Comparison of ENCODE assay signal across 20 cellular contexts in genomic region chr11:125954123-125954944, GRCh38. TPM values are rescaled to one million over a fixed set of nuclear protein-coding genes. Genes with fewer than 3 reads are reported as not detected.
DNase-seq lines count a peak whose midpoint lies in the region; ATAC-seq and TF ChIP-seq lines count a peak whose summit lies in the region.
"Had no signal": no experiment of that assay in that cellular context is flagged by ENCODE, and none has a peak within 500 bp of the region (broad histone marks: within the 10 kb centered on the region; RNA-seq: fewer than 3 reads in every experiment).

No MANE protein-coding gene starts in this region.

- no peak for TF ChIP-seq POLR2A in breast epithelium (IDR thresholded peaks at IDR 0.05)

- no peaks in the 10 kb centered on the region for H4K20me1 ChIP-seq in osteoblast (ENCODE audit: insufficient read depth, low read length)
- H4K20me1 ChIP-seq: BLaER1 had no signal

- H3K9me3 Mint-ChIP-seq in MCF 10A (ENCODE audit: unreplicated experiment) = no peaks in the 10 kb centered on the region
- H3K9me3 Mint-ChIP-seq in endodermal cell = no peaks in the 10 kb centered on the region
- H3K9me3 Mint-ChIP-seq: CD4-positive, alpha-beta memory T cell; GM23338; HFFc6 had no signal

- H3K9me3 ChIP-seq in breast epithelium (no peaks in the 10 kb centered on the region), endodermal cell (ENCODE audit: control insufficient read depth, low read length) (no peaks in the 10 kb centered on the region), osteoblast (ENCODE audit: low read depth, low read length) (no peaks in the 10 kb centered on the region)
- H3K9me3 ChIP-seq: BLaER1 had no signal

- POLR2A ChIA-PET in MCF 10A (lab: Yijun Ruan, JAX) = interaction anchor here (1.1 to 1.3 kb wide), 3 partner anchors 9 to 22 kb away, joined by 3 to 6 read pairs (median 3); no protein-coding TSS in a partner anchor

- H3K36me3 Mint-ChIP-seq in MCF 10A (ENCODE audit: insufficient read depth, unreplicated experiment) (no peaks in the 10 kb centered on the region), endodermal cell (ENCODE audit: low read depth) (no peaks in the 10 kb centered on the region)
- H3K36me3 Mint-ChIP-seq: CD14-positive monocyte; CD4-positive, alpha-beta memory T cell had no signal

- 93 to 94% methylated on average over 14 to 20 of the region's 21 CpGs for WGBS in endodermal cell (ENCODE audit: insufficient coverage in 1 of 2, insufficient read length in 1 of 2), 2 experiments

- CTCF ChIA-PET in MCF 10A (lab: Yijun Ruan, JAX) = interaction anchor here (1.0 to 2.4 kb wide), 4 partner anchors 13 to 239 kb away, joined by 4 to 12 read pairs (median 5); no protein-coding TSS in a partner anchor

- no peak overlapping the region for H3K4me3 ChIP-seq in breast epithelium
- H3K4me3 ChIP-seq in endodermal cell (ENCODE audit: low read length) = no peak overlapping the region
- H3K4me3 ChIP-seq in osteoblast (ENCODE audit: insufficient read depth, low read length) = no peak overlapping the region
- H3K4me3 ChIP-seq: BLaER1, GM23338 had no signal

- no peak for ATAC-seq in omental fat pad (ENCODE audit: low FRiP score)
- ATAC-seq: GM23338, HCT116 had no signal

- H3K4me2 ChIP-seq in osteoblast (ENCODE audit: insufficient read depth, low read length) = no peak overlapping the region
- H3K4me2 ChIP-seq: BLaER1, GM23338 had no signal

- H3K4me1 ChIP-seq in breast epithelium (peaks cover 7 to 11% of the 10 kb centered on the region in 2 donors), endodermal cell (ENCODE audit: control insufficient read depth, insufficient read depth, low read length) (no peaks in the 10 kb centered on the region), osteoblast (ENCODE audit: insufficient read depth, low read length) (peaks cover 5% of the 10 kb centered on the region)

- H3K27me3 ChIP-seq in breast epithelium (no peaks in the 10 kb centered on the region), endodermal cell (ENCODE audit: control insufficient read depth, insufficient read depth, low read length, poor library complexity, severe bottlenecking) (no peaks in the 10 kb centered on the region), osteoblast (ENCODE audit: insufficient read depth, low read length) (no peaks in the 10 kb centered on the region)
- H3K27me3 ChIP-seq: BLaER1 had no signal

- DNase-seq in MCF 10A (ENCODE audit: unreplicated experiment) (no peak), breast epithelium (ENCODE audit: low spot score in 2 of 2) (no peak), endodermal cell (no peak), osteoblast (ENCODE audit: insufficient read length, low spot score, missing footprints) (peak; percentile 55), NCI-H2081 (lab: John Stamatoyannopoulos, UW) (no peak), omental fat pad (ENCODE audit: low spot score) (no peak)
- no peak for DNase-seq in activated CD4-positive, alpha-beta T cell treated with anti-CD3 and anti-CD28 coated beads, Interleukin-2, amount 50 U/mL, for 48 hours
- DNase-seq: 8988T; Calu3; CD4-positive, alpha-beta memory T cell; DMS79 treated with DMSO at 0.1 percent for 48 hours; GF-D8; HFFc6 had no signal

- H3K4me3 Mint-ChIP-seq in MCF 10A (ENCODE audit: unreplicated experiment) = no peak overlapping the region
- H3K4me3 Mint-ChIP-seq in endodermal cell = no peak overlapping the region
- H3K4me3 Mint-ChIP-seq: CD14-positive monocyte; CD4-positive, alpha-beta memory T cell; GM23338; HFFc6 had no signal

- H3K27me3 Mint-ChIP-seq in MCF 10A (ENCODE audit: insufficient read depth, unreplicated experiment) = no peaks in the 10 kb centered on the region
- H3K27me3 Mint-ChIP-seq in endodermal cell (ENCODE audit: insufficient read depth) = no peaks in the 10 kb centered on the region

- H3K4me1 Mint-ChIP-seq in MCF 10A (ENCODE audit: insufficient read depth, unreplicated experiment) (peaks cover 12% of the 10 kb centered on the region), endodermal cell (peaks cover 4% of the 10 kb centered on the region)
- H3K4me1 Mint-ChIP-seq: CD14-positive monocyte had no signal

- H3K27ac ChIP-seq in breast epithelium (no peak overlapping the region), endodermal cell (ENCODE audit: low read depth, low read length) (peak overlapping the region; percentile 24), osteoblast (ENCODE audit: low read depth, low read length) (no peak overlapping the region)
- H3K27ac ChIP-seq: BLaER1 had no signal

- H3K9ac ChIP-seq in endodermal cell (ENCODE audit: extremely low read depth, low read length, poor library complexity, severe bottlenecking) = no peak overlapping the region
- H3K9ac ChIP-seq: BLaER1 had no signal

- TF ChIP-seq CTCF in MCF 10A (IDR thresholded peaks at IDR 0.05; ENCODE audit: unreplicated experiment) (no peak), breast epithelium (IDR thresholded peaks at IDR 0.05) (no peak), endodermal cell (conservative IDR thresholded peaks at IDR 0.05) (no peak), osteoblast (IDR thresholded peaks at IDR 0.05; ENCODE audit: extremely low read depth, low read depth, low read length) (no peak), omental fat pad (IDR thresholded peaks at IDR 0.05) (no peak)

- peak overlapping the region; percentile 26 for H3K27ac Mint-ChIP-seq in MCF 10A (ENCODE audit: low read depth, unreplicated experiment)
- H3K27ac Mint-ChIP-seq in endodermal cell = no peak overlapping the region
- H3K27ac Mint-ChIP-seq: CD14-positive monocyte; CD4-positive, alpha-beta memory T cell; GM23338; HFFc6 had no signal

- H3K36me3 ChIP-seq in breast epithelium (no peaks in the 10 kb centered on the region), endodermal cell (ENCODE audit: control insufficient read depth, insufficient read depth, low read length) (no peaks in the 10 kb centered on the region), osteoblast (ENCODE audit: insufficient read depth, low read length) (no peaks in the 10 kb centered on the region)
- H3K36me3 ChIP-seq: BLaER1 had no signal

- no TSS peak for BruUV-seq in MCF 10A (replicated peaks; lab: Mats Ljungman, UMichigan)

- no peak overlapping the region for H2AFZ ChIP-seq in osteoblast (ENCODE audit: low read length)
- H2AFZ ChIP-seq: GM23338 had no signal

- intact Hi-C loops in MCF 10A (cut with micrococcal nuclease) = no loop called here
- intact Hi-C loops in breast epithelium (cut with DNase I; ENCODE audit: low total_unique reads) = no loop called here

- H3K79me2 ChIP-seq in osteoblast (ENCODE audit: insufficient read depth, low read length) = no peaks in the 10 kb centered on the region

RNA-seq across cellular contexts. Expression of gene VSIG10L2, which starts 8.5 kb away (rescaled TPM):
- total RNA-seq in MCF 10A (2022) = not detected in 2 replicates
- 1 to 10 TPM in 2 of 3 donors, not detected in 1; 3.6 to 4.1 TPM for total RNA-seq in breast epithelium
- total RNA-seq in endodermal cell = not detected
- not detected for polyA plus RNA-seq in endodermal cell (2013, experiment 1 of 2)
- polyA plus RNA-seq in endodermal cell (2013, experiment 2 of 2) = not detected
- not detected in 2 replicates for total RNA-seq in osteoblast
- under 1 TPM in 1 of 4 donors, not detected in 3; 0.32 TPM for total RNA-seq in omental fat pad
- total RNA-seq: A673; Calu3; CD4-positive, alpha-beta memory T cell; GM23338; HFFc6 had no signal
- polyA plus RNA-seq: AG04450; CD14-positive monocyte; CD4-positive, alpha-beta memory T cell had no signal

RNA-seq across cellular contexts. Expression of gene DDX25, which starts 50.0 kb away (rescaled TPM):
- not detected in 2 replicates for total RNA-seq in MCF 10A (2022)
- under 1 TPM in 1 of 3 donors, not detected in 2; 0.29 TPM for total RNA-seq in breast epithelium
- total RNA-seq in endodermal cell = 1 to 10 TPM; 3.3 to 8.4 TPM
- polyA plus RNA-seq in endodermal cell (2013, experiment 1 of 2) = 3.6 TPM
- 2.8 TPM for polyA plus RNA-seq in endodermal cell (2013, experiment 2 of 2)
- total RNA-seq in osteoblast = under 0.01 TPM in 1 of 2 replicates, not detected in the other
- total RNA-seq in omental fat pad = 1 to 10 TPM in 1 of 4 donors, under 1 TPM in 1, not detected in 2; 0.60 to 2.5 TPM
- total RNA-seq: Calu3; CD4-positive, alpha-beta memory T cell; HFFc6; HT-29 had no signal
- polyA plus RNA-seq: AG04450; CD14-positive monocyte; CD4-positive, alpha-beta memory T cell had no signal

RNA-seq across cellular contexts. Expression of gene PUS3, which starts 51.3 kb away (rescaled TPM):
- total RNA-seq in MCF 10A (2022) (12.7 and 16.5 TPM in 2 replicates), breast epithelium (10 to 100 TPM in 1 of 3 donors, 1 to 10 TPM in 2; 5.6 to 10.2 (median 8.6) TPM), endodermal cell (10 to 100 TPM; 12.6 to 13.7 TPM), osteoblast (13.6 and 14.1 TPM in 2 replicates), omental fat pad (10 to 100 TPM in 2 of 4 donors, 1 to 10 TPM in 2; 7.3 to 12.2 (median 9.5) TPM)
- polyA plus RNA-seq in endodermal cell (2013, experiment 1 of 2) = 16.1 TPM
- 16.0 TPM for polyA plus RNA-seq in endodermal cell (2013, experiment 2 of 2)
